In genomic region chr20:4607287-4607713, GRCh38 we compare ENCODE assay signal across 1 cellular context.
TF ChIP-seq lines count a peak whose summit lies in the region.

No MANE protein-coding gene starts in this region.

TF ChIP-seq in HepG2, 621 proteins besides CTCF, POLR2A, EP300 and RAD21 (continued from another document and continues in another):
- TF ChIP-seq ZNF407 (CRISPR knock-in tag; IDR thresholded peaks at IDR 0.05; ENCODE audit: not compliant biosample characterization) (no peak), TRIM22 (IDR thresholded peaks at IDR 0.05) (no peak), HIC2 (CRISPR knock-in tag; IDR thresholded peaks at IDR 0.05; ENCODE audit: low read depth) (no peak), TCF7L2 (IDR thresholded peaks at IDR 0.05; ENCODE audit: low read depth, low read length) (no peak), TEAD2 (CRISPR knock-in tag; IDR thresholded peaks at IDR 0.05) (no peak), ARID3A (IDR thresholded peaks at IDR 0.05; ENCODE audit: low read depth, low read length) (0 out of 2 replicates have a peak, but pooled peaks have one; percentile 47), RFX5 (IDR thresholded peaks at IDR 0.05; ENCODE audit: low read depth, low read length) (no peak), ZNF709 (CRISPR knock-in tag; IDR thresholded peaks at IDR 0.05) (no peak), ZNF589 (CRISPR knock-in tag; conservative IDR thresholded peaks at IDR 0.05) (no peak), SIX1 (CRISPR knock-in tag; IDR thresholded peaks at IDR 0.05; ENCODE audit: borderline replicate concordance) (no peak), THAP7 (CRISPR knock-in tag; IDR thresholded peaks at IDR 0.05) (no peak), ZNF235 (CRISPR knock-in tag; IDR thresholded peaks at IDR 0.05; ENCODE audit: borderline replicate concordance) (no peak), ZNF24 (IDR thresholded peaks at IDR 0.05) (no peak), ZNF10 (CRISPR knock-in tag; IDR thresholded peaks at IDR 0.05; ENCODE audit: borderline replicate concordance, low read depth) (no peak), ZBTB34 (CRISPR knock-in tag; IDR thresholded peaks at IDR 0.05) (no peak), TAF1 (CRISPR knock-in tag; IDR thresholded peaks at IDR 0.05) (no peak), NR2F2 (IDR thresholded peaks at IDR 0.05; ENCODE audit: borderline replicate concordance, low read depth) (no peak), JUND (CRISPR knock-in tag; IDR thresholded peaks at IDR 0.05) (no peak), ZBTB25 (CRISPR knock-in tag; IDR thresholded peaks at IDR 0.05) (peak; percentile 25; the same call in 1 of the 2 replicates), RFX1 (IDR thresholded peaks at IDR 0.05) (no peak), ZNF512 (CRISPR knock-in tag; IDR thresholded peaks at IDR 0.05) (no peak), ZNF333 (CRISPR knock-in tag; IDR thresholded peaks at IDR 0.05; ENCODE audit: borderline replicate concordance) (no peak), HBP1 (CRISPR knock-in tag; IDR thresholded peaks at IDR 0.05; ENCODE audit: low read depth) (no peak; the same call in 1 of the 2 replicates), MAZ (IDR thresholded peaks at IDR 0.05; ENCODE audit: borderline replicate concordance, low read depth, low read length) (no peak), MAZ (CRISPR knock-in tag; IDR thresholded peaks at IDR 0.05; ENCODE audit: low read depth) (peak; percentile 11; the same call in 1 of the 2 replicates), ZNF280B (CRISPR knock-in tag; IDR thresholded peaks at IDR 0.05; ENCODE audit: borderline replicate concordance) (no peak), PATZ1 (CRISPR knock-in tag; IDR thresholded peaks at IDR 0.05) (no peak), ASH2L (IDR thresholded peaks at IDR 0.05; ENCODE audit: insufficient read length, low read depth, low read length) (no peak), ZNF713 (CRISPR knock-in tag; IDR thresholded peaks at IDR 0.05) (no peak), RXRB (CRISPR knock-in tag; IDR thresholded peaks at IDR 0.05; ENCODE audit: borderline replicate concordance) (peak; percentile 74; the same call in 1 of the 2 replicates), KDM6A (CRISPR knock-in tag; IDR thresholded peaks at IDR 0.05; ENCODE audit: low read depth) (no peak), ZIK1 (CRISPR knock-in tag; IDR thresholded peaks at IDR 0.05; ENCODE audit: borderline replicate concordance, low read depth) (no peak)
